1 cellular context compared by ENCODE assay signal in genomic region chr3:33113772-33114621, GRCh38.
TF ChIP-seq lines count a peak whose summit lies in the region.

Gene CRTAP, plus strand, starts transcription at chr3:33114014. Its CDS starts 64 bp downstream, at chr3:33114078.

TF ChIP-seq in HepG2, 621 proteins besides CTCF, POLR2A, EP300 and RAD21 (continued from another document and continues in another):
- no peak for TF ChIP-seq HOMEZ (CRISPR knock-in tag; IDR thresholded peaks at IDR 0.05; ENCODE audit: low read depth)
- no peak for TF ChIP-seq RAD51 (IDR thresholded peaks at IDR 0.05; ENCODE audit: borderline replicate concordance)
- no peak for TF ChIP-seq GRHL1 (CRISPR knock-in tag; conservative IDR thresholded peaks at IDR 0.05)
- no peak for TF ChIP-seq NCOA5 (CRISPR knock-in tag; IDR thresholded peaks at IDR 0.05)
- TF ChIP-seq PLRG1 (conservative IDR thresholded peaks at IDR 0.05) = no peak
- no peak for TF ChIP-seq PRPF4 (IDR thresholded peaks at IDR 0.05; ENCODE audit: low read depth, low read length, poor library complexity, severe bottlenecking)
- no peak for TF ChIP-seq SNAI1 (CRISPR knock-in tag; IDR thresholded peaks at IDR 0.05; ENCODE audit: borderline replicate concordance)
- TF ChIP-seq GATAD1 (CRISPR knock-in tag; IDR thresholded peaks at IDR 0.05) = no peak
- TF ChIP-seq ZGPAT (CRISPR knock-in tag; IDR thresholded peaks at IDR 0.05) = peak; percentile 65; the same call in 1 of the 2 replicates
- TF ChIP-seq MEIS1 (CRISPR knock-in tag; IDR thresholded peaks at IDR 0.05; ENCODE audit: borderline replicate concordance) = peak; percentile 76; the same call in 1 of the 2 replicates
- TF ChIP-seq RFXANK (CRISPR knock-in tag; IDR thresholded peaks at IDR 0.05) = no peak
- no peak for TF ChIP-seq ATAD3A (CRISPR knock-in tag; IDR thresholded peaks at IDR 0.05)
- peak; percentile 99 for TF ChIP-seq ZNF777 (CRISPR knock-in tag; IDR thresholded peaks at IDR 0.05)
- no peak for TF ChIP-seq MAFF (IDR thresholded peaks at IDR 0.05; ENCODE audit: low read depth, low read length)
- 0 out of 2 replicates have a peak, but pooled peaks have one; percentile 61 for TF ChIP-seq U2AF2 (IDR thresholded peaks at IDR 0.05; ENCODE audit: low read depth, low read length)
- TF ChIP-seq POGZ (CRISPR knock-in tag; IDR thresholded peaks at IDR 0.05) = no peak; the same call in 1 of the 2 replicates
- 0 out of 2 replicates have a peak, but pooled peaks have one; percentile 58 for TF ChIP-seq JUN (CRISPR knock-in tag; IDR thresholded peaks at IDR 0.05)
- TF ChIP-seq ELF3 (CRISPR knock-in tag; IDR thresholded peaks at IDR 0.05) = no peak; the same call in 1 of the 2 replicates
- no peak for TF ChIP-seq SRSF1 (optimal IDR thresholded peaks at IDR 0.05; ENCODE audit: low read depth, low read length)
- TF ChIP-seq ZBTB8A (CRISPR knock-in tag; IDR thresholded peaks at IDR 0.05; ENCODE audit: borderline replicate concordance, low read depth) = no peak
- no peak for TF ChIP-seq CREB1 (IDR thresholded peaks at IDR 0.05)
- TF ChIP-seq CREB1 (CRISPR knock-in tag; IDR thresholded peaks at IDR 0.05) = no peak
- no peak for TF ChIP-seq ZNF660 (CRISPR knock-in tag; IDR thresholded peaks at IDR 0.05; ENCODE audit: borderline replicate concordance, low read depth)
- no peak; the same call in 1 of the 2 replicates for TF ChIP-seq ZNF12 (CRISPR knock-in tag; IDR thresholded peaks at IDR 0.05)
- no peak for TF ChIP-seq RBAK (CRISPR knock-in tag; IDR thresholded peaks at IDR 0.05)
- TF ChIP-seq ARNTL (CRISPR knock-in tag; IDR thresholded peaks at IDR 0.05) = no peak
- TF ChIP-seq KDM4B (CRISPR knock-in tag; IDR thresholded peaks at IDR 0.05) = no peak
- peak; percentile 64; the same call in 1 of the 2 replicates for TF ChIP-seq GMEB1 (CRISPR knock-in tag; IDR thresholded peaks at IDR 0.05; ENCODE audit: borderline replicate concordance)
- TF ChIP-seq KLF6 (CRISPR knock-in tag; IDR thresholded peaks at IDR 0.05) = peak; percentile 48; the same call in 1 of the 2 replicates
- no peak for TF ChIP-seq PHF5A (CRISPR knock-in tag; IDR thresholded peaks at IDR 0.05; ENCODE audit: low read depth, unreplicated experiment)
- TF ChIP-seq BRCA1 (CRISPR knock-in tag; IDR thresholded peaks at IDR 0.05) = no peak
- TF ChIP-seq YEATS2 (CRISPR knock-in tag; IDR thresholded peaks at IDR 0.05; ENCODE audit: borderline replicate concordance) = no peak
- TF ChIP-seq LBX2 (CRISPR knock-in tag; IDR thresholded peaks at IDR 0.05; ENCODE audit: borderline replicate concordance) = peak; percentile 42; the same call in 1 of the 2 replicates
- peak; percentile 59 for TF ChIP-seq POLR2AphosphoS5 (IDR thresholded peaks at IDR 0.05; ENCODE audit: low read depth, low read length)
- no peak; the same call in 1 of the 2 replicates for TF ChIP-seq GFI1 (CRISPR knock-in tag; IDR thresholded peaks at IDR 0.05; ENCODE audit: borderline replicate concordance)
- peak; percentile 65; the same call in 1 of the 2 replicates for TF ChIP-seq TIGD3 (CRISPR knock-in tag; IDR thresholded peaks at IDR 0.05; ENCODE audit: borderline replicate concordance)
- peak; percentile 40; the same call in 1 of the 2 replicates for TF ChIP-seq ERF (CRISPR knock-in tag; IDR thresholded peaks at IDR 0.05)
- peak; percentile 25; the same call in 1 of the 2 replicates for TF ChIP-seq ZNF281 (CRISPR knock-in tag; IDR thresholded peaks at IDR 0.05; ENCODE audit: borderline replicate concordance)
- TF ChIP-seq RCOR2 (CRISPR knock-in tag; IDR thresholded peaks at IDR 0.05) = no peak
- no peak; the same call in 1 of the 2 replicates for TF ChIP-seq AKAP8 (CRISPR knock-in tag; IDR thresholded peaks at IDR 0.05)
- no peak; the same call in 1 of the 2 replicates for TF ChIP-seq KDM1A (CRISPR knock-in tag; IDR thresholded peaks at IDR 0.05)
- no peak for TF ChIP-seq SETDB1 (CRISPR knock-in tag; IDR thresholded peaks at IDR 0.05; ENCODE audit: borderline replicate concordance)
- TF ChIP-seq ZNF235 (CRISPR knock-in tag; IDR thresholded peaks at IDR 0.05; ENCODE audit: borderline replicate concordance) = no peak
- peak; percentile 71; the same call in 1 of the 2 replicates for TF ChIP-seq ZFP82 (CRISPR knock-in tag; IDR thresholded peaks at IDR 0.05; ENCODE audit: borderline replicate concordance)
- no peak for TF ChIP-seq KIAA2018 (CRISPR knock-in tag; IDR thresholded peaks at IDR 0.05; ENCODE audit: borderline replicate concordance)
- no peak for TF ChIP-seq ZNF768 (CRISPR knock-in tag; IDR thresholded peaks at IDR 0.05)
- peak; percentile 82; the same call in 1 of the 2 replicates for TF ChIP-seq ZNF790 (CRISPR knock-in tag; IDR thresholded peaks at IDR 0.05; ENCODE audit: borderline replicate concordance)
